In the genomic region with DNA sequence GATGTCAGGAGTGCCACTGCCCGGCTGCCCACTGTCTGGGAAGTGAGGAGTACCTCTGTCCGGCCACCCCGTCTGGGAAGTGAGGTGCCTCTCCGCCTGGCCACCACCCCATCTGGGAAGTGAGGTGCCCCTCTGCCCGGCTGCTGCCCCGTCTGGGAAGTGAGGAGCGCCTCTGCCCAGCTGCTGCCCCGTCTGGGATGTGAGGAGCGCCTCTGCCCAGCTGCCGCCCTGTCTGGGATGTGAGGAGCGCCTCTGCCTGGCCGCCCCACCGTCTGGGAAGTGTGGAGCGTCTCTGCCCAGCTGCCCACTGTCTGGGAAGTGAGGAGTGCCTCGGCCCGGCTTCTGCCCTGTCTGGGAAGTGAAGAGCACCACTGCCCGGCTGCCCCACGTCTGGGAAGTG, we compare ENCODE assay signal across 17 cellular contexts. TPM values are rescaled to one million over a fixed set of nuclear protein-coding genes. Genes with fewer than 3 reads are reported as not detected.
DNase-seq lines count a peak whose midpoint lies in the region; ATAC-seq and TF ChIP-seq lines count a peak whose summit lies in the region.
"Had no signal": no experiment of that assay in that cellular context is flagged by ENCODE, and none has a peak within 500 bp of the region (broad histone marks: within the 10 kb centered on the region; RNA-seq: fewer than 3 reads in every experiment).

No MANE protein-coding gene starts in this region.

- TF ChIP-seq CTCF in Loucy (conservative IDR thresholded peaks at IDR 0.05; ENCODE audit: low read length) (no peak), heart right ventricle (IDR thresholded peaks at IDR 0.05) (no peak)

- no peak overlapping the region for H3K9ac ChIP-seq in Loucy (ENCODE audit: low read depth, low read length, poor library complexity, severe bottlenecking)
- H3K9ac ChIP-seq: BLaER1 had no signal

- peaks cover 40% of the 10 kb centered on the region for H3K79me2 ChIP-seq in Loucy (ENCODE audit: insufficient read depth, low read length)

- H3K4me1 ChIP-seq in Loucy (ENCODE audit: insufficient read depth, low read length, poor library complexity, severe bottlenecking) (peaks cover 50% of the 10 kb centered on the region), heart right ventricle (peaks cover 3 to 62% (median 45%) of the 10 kb centered on the region in 9 donors)

- H3K36me3 ChIP-seq in Loucy (ENCODE audit: insufficient read depth, low read length), result peaks cover 23% of the 10 kb centered on the region
- peaks cover 0 to 65% (median 17%) of the 10 kb centered on the region in 9 donors for H3K36me3 ChIP-seq in heart right ventricle

- H3K27ac Mint-ChIP-seq in activated T-cell treated with anti-CD3 and anti-CD28 coated beads, Interleukin-2, amount 50 U/mL, for 24 hours, result peak overlapping the region; percentile 77
- H3K27ac Mint-ChIP-seq in activated T-cell treated with anti-CD3 and anti-CD28 coated beads, Interleukin-2, amount 50 U/mL, for 72 hours, result no peak overlapping the region
- peak overlapping the region; percentile 70 for H3K27ac Mint-ChIP-seq in memory B cell
- H3K27ac Mint-ChIP-seq in naive thymus-derived CD8-positive, alpha-beta T cell, result peak overlapping the region in 1 of 10 donors; percentile 27
- H3K27ac Mint-ChIP-seq: GM23338 had no signal

- H3K4me1 Mint-ChIP-seq in activated T-cell treated with anti-CD3 and anti-CD28 coated beads, Interleukin-2, amount 50 U/mL, for 24 hours (ENCODE audit: low read depth), result peaks cover 56% of the 10 kb centered on the region
- peaks cover 45% of the 10 kb centered on the region for H3K4me1 Mint-ChIP-seq in activated T-cell treated with anti-CD3 and anti-CD28 coated beads, Interleukin-2, amount 50 U/mL, for 72 hours (ENCODE audit: low read depth)
- H3K4me1 Mint-ChIP-seq in memory B cell, result peaks cover 21% of the 10 kb centered on the region
- H3K4me1 Mint-ChIP-seq in naive thymus-derived CD8-positive, alpha-beta T cell, result peaks cover 19 to 47% (median 42%) of the 10 kb centered on the region in 4 donors

- H3K9me3 ChIP-seq in Loucy (ENCODE audit: insufficient read depth, low read depth, low read length) (no peaks in the 10 kb centered on the region), heart right ventricle (no peaks in the 10 kb centered on the region)
- H3K9me3 ChIP-seq: BLaER1, Caco-2 had no signal

- 77 to 87% methylated on average over 17 to 18 of the region's 18 CpGs for whole genome bisulfite sequencing in heart right ventricle, 2 donors

- no peak overlapping the region for H2AFZ ChIP-seq in Loucy (ENCODE audit: low read length)
- H2AFZ ChIP-seq: GM23338 had no signal

- no peaks in the 10 kb centered on the region for H3K27me3 Mint-ChIP-seq in activated T-cell treated with anti-CD3 and anti-CD28 coated beads, Interleukin-2, amount 50 U/mL, for 24 hours
- no peaks in the 10 kb centered on the region for H3K27me3 Mint-ChIP-seq in activated T-cell treated with anti-CD3 and anti-CD28 coated beads, Interleukin-2, amount 50 U/mL, for 72 hours (ENCODE audit: low read depth)
- no peaks in the 10 kb centered on the region for H3K27me3 Mint-ChIP-seq in memory B cell
- H3K27me3 Mint-ChIP-seq in naive thymus-derived CD8-positive, alpha-beta T cell, result no peaks in the 10 kb centered on the region
- H3K27me3 Mint-ChIP-seq: CD8-positive, alpha-beta memory T cell had no signal

- no peaks in the 10 kb centered on the region for H3K27me3 ChIP-seq in Loucy (ENCODE audit: insufficient read depth, low read length, poor library complexity, severe bottlenecking)
- no peaks in the 10 kb centered on the region for H3K27me3 ChIP-seq in heart right ventricle
- H3K27me3 ChIP-seq: BLaER1 had no signal

- peak overlapping the region in 7 of 10 donors; percentile 54 to 98 (median 75) for H3K27ac ChIP-seq in heart right ventricle
- H3K27ac ChIP-seq: 22Rv1, BLaER1 had no signal

- no peak for ATAC-seq in activated T-cell treated with anti-CD3 and anti-CD28 coated beads, Interleukin-2, amount 50 U/mL, for 72 hours (replicated peaks in 1 of 2)
- ATAC-seq in heart right ventricle, result peak in 1 of 8 donors; percentile 19
- no peak for ATAC-seq in memory B cell (ENCODE audit: low read depth)
- no peak for ATAC-seq in GM21619 (IDR thresholded peaks at IDR 0.05; ENCODE audit: unreplicated experiment)
- no peak for ATAC-seq in naive thymus-derived CD8-positive, alpha-beta T cell
- ATAC-seq: GM23338 had no signal

- no peaks in the 10 kb centered on the region for H3K9me2 ChIP-seq in Loucy (replicated peaks; ENCODE audit: low read depth, low read length)

- peak overlapping the region; percentile 51 for H3K4me2 ChIP-seq in Loucy (ENCODE audit: low read depth, low read length, poor library complexity, severe bottlenecking)
- H3K4me2 ChIP-seq: BLaER1, GM23338 had no signal

- H3K4me3 ChIP-seq in Loucy (ENCODE audit: low read length, poor library complexity, severe bottlenecking) (no peak overlapping the region), heart right ventricle (no peak overlapping the region)
- H3K4me3 ChIP-seq: BLaER1, GM23338 had no signal

- peaks cover 8% of the 10 kb centered on the region for H4K20me1 ChIP-seq in Loucy (ENCODE audit: insufficient read depth, low read length, poor library complexity, severe bottlenecking)
- H4K20me1 ChIP-seq: BLaER1 had no signal

- H3K9me3 Mint-ChIP-seq in activated T-cell treated with anti-CD3 and anti-CD28 coated beads, Interleukin-2, amount 50 U/mL, for 24 hours, result no peaks in the 10 kb centered on the region
- no peaks in the 10 kb centered on the region for H3K9me3 Mint-ChIP-seq in activated T-cell treated with anti-CD3 and anti-CD28 coated beads, Interleukin-2, amount 50 U/mL, for 72 hours
- H3K9me3 Mint-ChIP-seq in memory B cell, result no peaks in the 10 kb centered on the region
- H3K9me3 Mint-ChIP-seq in naive thymus-derived CD8-positive, alpha-beta T cell, result no peaks in the 10 kb centered on the region
- H3K9me3 Mint-ChIP-seq: CD8-positive, alpha-beta memory T cell; GM23338 had no signal

- POLR2A ChIA-PET in naive thymus-derived CD8-positive, alpha-beta T cell (lab: Charles Lee), result no interaction called here

- DNase-seq in activated T-cell treated with anti-CD3 and anti-CD28 coated beads, Interleukin-2, amount 50 U/mL, for 24 hours, result no peak
- DNase-seq in activated T-cell treated with anti-CD3 and anti-CD28 coated beads, Interleukin-2, amount 50 U/mL, for 72 hours, result no peak
- DNase-seq in heart right ventricle (no peak), memory B cell (ENCODE audit: low spot score in 2 of 2) (no peak)
- DNase-seq in activated CD4-positive, alpha-beta T cell treated with anti-CD3 and anti-CD28 coated beads, Interleukin-2, amount 50 U/mL, for 48 hours, result no peak
- no peak for DNase-seq in naive thymus-derived CD8-positive, alpha-beta T cell
- DNase-seq: Caco-2; CD8-positive, alpha-beta memory T cell; DND-41; GF-D8; H7 had no signal

- intact Hi-C loops in heart right ventricle (cut with DNase I), result loop anchor here in 7 of 10 donors (2.0 to 10.0 kb wide), 8 partner anchors 37 to 399 kb away; partner anchors contain the start of genes PLA1A (in 2 of the 7) and TIMMDC1 (in 1 of the 7)

- no peaks in the 10 kb centered on the region for H3F3A ChIP-seq in Loucy (ENCODE audit: low read depth)

- H3K4me3 Mint-ChIP-seq in activated T-cell treated with anti-CD3 and anti-CD28 coated beads, Interleukin-2, amount 50 U/mL, for 24 hours, result no peak overlapping the region
- H3K4me3 Mint-ChIP-seq in activated T-cell treated with anti-CD3 and anti-CD28 coated beads, Interleukin-2, amount 50 U/mL, for 72 hours, result no peak overlapping the region
- H3K4me3 Mint-ChIP-seq in memory B cell, result no peak overlapping the region
- no peak overlapping the region for H3K4me3 Mint-ChIP-seq in naive thymus-derived CD8-positive, alpha-beta T cell
- H3K4me3 Mint-ChIP-seq: GM23338 had no signal

- peaks cover 79% of the 10 kb centered on the region for H3K36me3 Mint-ChIP-seq in activated T-cell treated with anti-CD3 and anti-CD28 coated beads, Interleukin-2, amount 50 U/mL, for 24 hours (ENCODE audit: low read depth)
- peaks cover 7 to 24% of the 10 kb centered on the region in 2 donors for H3K36me3 Mint-ChIP-seq in activated T-cell treated with anti-CD3 and anti-CD28 coated beads, Interleukin-2, amount 50 U/mL, for 72 hours (ENCODE audit: insufficient read depth in 2 of 2)
- H3K36me3 Mint-ChIP-seq in memory B cell, result peaks cover 9% of the 10 kb centered on the region
- peaks cover 0 to 63% (median 11%) of the 10 kb centered on the region in 3 donors for H3K36me3 Mint-ChIP-seq in naive thymus-derived CD8-positive, alpha-beta T cell

RNA-seq across cellular contexts. Expression of gene COX17, which starts 3.3 kb away (rescaled TPM):
- total RNA-seq in activated T-cell treated with anti-CD3 and anti-CD28 coated beads, Interleukin-2, amount 50 U/mL, for 72 hours, result 10 to 100 TPM; 58.5 to 63.9 TPM
- total RNA-seq in heart right ventricle, result 100 to 1,000 TPM in 6 of 10 donors, 10 to 100 TPM in 4; 76.2 to 175 (median 107) TPM
- 100 to 1,000 TPM; 228 to 733 TPM for polyA plus RNA-seq in heart right ventricle
- total RNA-seq in naive thymus-derived CD8-positive, alpha-beta T cell, result 10 to 100 TPM; 28.8 to 30.6 TPM
- 10 to 100 TPM; 53.2 to 57.6 (median 56.4) TPM for polyA plus RNA-seq in naive thymus-derived CD8-positive, alpha-beta T cell

RNA-seq across cellular contexts. Expression of gene POPDC2, which starts 13.5 kb away (rescaled TPM):
- 1 to 10 TPM; 6.6 to 7.2 TPM for total RNA-seq in activated T-cell treated with anti-CD3 and anti-CD28 coated beads, Interleukin-2, amount 50 U/mL, for 72 hours
- total RNA-seq in heart right ventricle, result 100 to 1,000 TPM; 598 to 928 (median 732) TPM
- polyA plus RNA-seq in heart right ventricle, result 100 to 1,000 TPM; 351 to 805 TPM
- total RNA-seq in naive thymus-derived CD8-positive, alpha-beta T cell, result 1 to 10 TPM; 4.6 to 8.4 TPM
- 1 to 10 TPM; 1.1 to 2.6 (median 1.4) TPM for polyA plus RNA-seq in naive thymus-derived CD8-positive, alpha-beta T cell
- total RNA-seq: GM23338 had no signal

RNA-seq across cellular contexts. Expression of gene CFAP91, which starts 28.9 kb away (rescaled TPM):
- under 1 TPM; 0.30 to 0.41 TPM for total RNA-seq in activated T-cell treated with anti-CD3 and anti-CD28 coated beads, Interleukin-2, amount 50 U/mL, for 72 hours
- total RNA-seq in heart right ventricle, result under 1 TPM; 0.19 to 0.92 (median 0.49) TPM
- 1 to 10 TPM in 1 of 2 donors, under 1 TPM in 1; 0.25 to 1.6 TPM for polyA plus RNA-seq in heart right ventricle
- total RNA-seq in naive thymus-derived CD8-positive, alpha-beta T cell, result under 1 TPM in 1 of 2 experiments, not detected in 1; 0.25 TPM
- polyA plus RNA-seq in naive thymus-derived CD8-positive, alpha-beta T cell, result not detected
- total RNA-seq: Caco-2, HT-29 had no signal

Comparison
In these comparisons a context has a peak if more than half of its experiments do, and no peak if none do; other contexts are left out.
1. RNA of gene POPDC2, which starts 13.5 kb away (total RNA-seq): 598 to 928 TPM in heart right ventricle; 4.6 to 8.4 TPM in naive thymus-derived CD8-positive, alpha-beta T cell and 6.6 to 7.2 TPM in activated T-cell treated with anti-CD3 and anti-CD28 coated beads, Interleukin-2, amount 50 U/mL, for 72 hours; every median in the first group is over 10 times any median in the second.